ENCODE assay signal across 9 cellular contexts in the genomic region with DNA sequence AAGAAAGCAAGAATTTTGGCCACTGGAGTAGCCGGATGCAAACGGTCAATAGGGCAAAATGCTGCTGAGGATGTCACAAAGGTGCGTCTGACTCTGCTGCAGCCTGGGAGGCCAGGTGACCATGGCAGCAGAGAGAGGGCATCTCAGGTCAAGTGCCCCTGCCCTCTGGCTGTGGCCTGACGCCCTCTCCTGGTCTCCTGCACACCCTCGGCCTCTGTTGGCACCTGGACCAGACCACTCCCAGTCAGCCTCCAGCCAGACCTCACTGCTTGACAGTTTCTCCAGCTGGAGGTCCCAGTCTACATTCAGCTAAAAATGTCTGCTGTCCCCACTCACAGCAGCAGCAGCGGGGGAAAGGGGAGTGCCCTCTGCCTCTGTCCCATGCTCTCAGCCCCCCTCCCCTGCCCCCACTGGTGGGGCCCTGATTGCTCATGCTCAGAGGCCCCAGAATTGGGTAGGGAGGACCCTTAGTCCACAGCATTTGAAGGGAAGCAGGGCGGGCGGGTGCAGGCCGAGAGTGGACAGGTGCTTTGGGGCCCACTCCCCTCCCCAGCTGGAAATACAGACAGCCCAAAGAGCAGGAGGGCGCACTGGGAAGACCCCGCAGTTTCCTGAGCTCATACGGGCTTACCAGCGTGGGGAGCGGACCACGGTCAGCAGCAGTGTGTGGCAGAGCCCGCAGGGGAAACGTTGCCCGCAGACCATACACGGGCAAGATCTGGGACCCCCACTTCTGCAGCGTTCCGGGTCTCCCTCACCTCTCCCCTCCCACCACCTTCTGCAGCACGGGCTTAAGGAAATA. TPM values are rescaled to one million over a fixed set of nuclear protein-coding genes. Genes with fewer than 3 reads are reported as not detected.
DNase-seq lines count a peak whose midpoint lies in the region; ATAC-seq and TF ChIP-seq lines count a peak whose summit lies in the region.
"Had no signal": no experiment of that assay in that cellular context is flagged by ENCODE, and none has a peak within 500 bp of the region (broad histone marks: within the 10 kb centered on the region; RNA-seq: fewer than 3 reads in every experiment).

No MANE protein-coding gene starts in this region.

- 50 to 64% (median 55%) methylated on average over 20 to 22 of the region's 22 CpGs for WGBS in stomach, 5 donors

- intact Hi-C loops in ascending aorta (cut with DNase I): loop anchor here (2.0 to 5.0 kb wide), 4 partner anchors 74 to 127 kb away; a partner anchor contains a TSS
- intact Hi-C loops in stomach (cut with DNase I; ENCODE audit: low total_unique reads): no loop called here

- TF ChIP-seq POLR2A in stomach (IDR thresholded peaks at IDR 0.05): no peak

- 0 out of 2 replicates have a peak, but pooled peaks cover 3% of the 10 kb centered on the region for H3K4me1 ChIP-seq in DOHH2 (ENCODE audit: control insufficient read depth, low read length)
- peaks cover 4 to 13% of the 10 kb centered on the region in 2 donors for H3K4me1 ChIP-seq in ascending aorta
- peaks cover 14 to 30% (median 23%) of the 10 kb centered on the region in 4 donors for H3K4me1 ChIP-seq in stomach

- H3K9me3 ChIP-seq in DOHH2 (ENCODE audit: control insufficient read depth, insufficient read depth, low read length): no peaks in the 10 kb centered on the region
- H3K9me3 ChIP-seq in ascending aorta: no peaks in the 10 kb centered on the region
- H3K9me3 ChIP-seq in stomach: no peaks in the 10 kb centered on the region

- no peak for ATAC-seq in T-cell (replicated peaks in 1 of 4)

- CTCF ChIA-PET in T-cell (lab: Charles Lee): no interaction called here

- no peaks in the 10 kb centered on the region for H3K9me2 ChIP-seq in DOHH2 (replicated peaks; ENCODE audit: control insufficient read depth, low read length)

- H3K27me3 ChIP-seq in DOHH2 (ENCODE audit: control insufficient read depth, low read length) (no peaks in the 10 kb centered on the region), ascending aorta (peaks cover 24% of the 10 kb centered on the region), stomach (peaks cover 13 to 51% (median 38%) of the 10 kb centered on the region in 3 donors)

- no peak overlapping the region for H3K27ac ChIP-seq in DOHH2 (ENCODE audit: low read depth, low read length)
- H3K27ac ChIP-seq in ascending aorta: no peak overlapping the region
- no peak overlapping the region for H3K27ac ChIP-seq in stomach

- H3K79me2 ChIP-seq in DOHH2 (ENCODE audit: control insufficient read depth, low read length): no peaks in the 10 kb centered on the region

- H3K9me3 Mint-ChIP-seq in T-cell: no peaks in the 10 kb centered on the region
- peaks cover 0 to 3% (median 0%) of the 10 kb centered on the region in 6 donors for H3K9me3 Mint-ChIP-seq in immature natural killer cell

- no peaks in the 10 kb centered on the region for H3K36me3 ChIP-seq in DOHH2 (ENCODE audit: control insufficient read depth, low read length)
- H3K36me3 ChIP-seq in ascending aorta: no peaks in the 10 kb centered on the region
- no peaks in the 10 kb centered on the region for H3K36me3 ChIP-seq in stomach

- peak; percentile 18 for TF ChIP-seq CTCF in DOHH2 (IDR thresholded peaks at IDR 0.05; ENCODE audit: low read depth, low read length, poor library complexity, severe bottlenecking)
- TF ChIP-seq CTCF in ascending aorta (IDR thresholded peaks at IDR 0.05): no peak
- TF ChIP-seq CTCF in stomach (IDR thresholded peaks at IDR 0.05): no peak

- peaks cover 9 to 22% (median 9%) of the 10 kb centered on the region in 3 donors for H3K4me1 Mint-ChIP-seq in T-cell
- peaks cover 0 to 13% of the 10 kb centered on the region in 2 donors for H3K4me1 Mint-ChIP-seq in immature natural killer cell

- H4K20me1 ChIP-seq in DOHH2 (ENCODE audit: control insufficient read depth, insufficient read depth, low read depth, low read length): no peaks in the 10 kb centered on the region

- TF ChIP-seq EP300 in stomach (IDR thresholded peaks at IDR 0.05): no peak

- H3K36me3 Mint-ChIP-seq in T-cell (peaks cover 2% of the 10 kb centered on the region), immature natural killer cell (no peaks in the 10 kb centered on the region)

- H3F3A ChIP-seq in DOHH2 (ENCODE audit: control insufficient read depth, insufficient read depth): no peaks in the 10 kb centered on the region

- H3K4me3 Mint-ChIP-seq in T-cell: peak overlapping the region in 2 of 3 donors; percentile 59 to 67
- H3K4me3 Mint-ChIP-seq in immature natural killer cell: peak overlapping the region; percentile 15 to 57 (median 36)

- no peak overlapping the region for H3K4me3 ChIP-seq in DOHH2 (ENCODE audit: low read length)
- no peak overlapping the region for H3K4me3 ChIP-seq in ascending aorta
- peak overlapping the region in 1 of 4 donors; percentile 59 for H3K4me3 ChIP-seq in stomach

- peaks cover 21% of the 10 kb centered on the region in 2 donors for H3K27me3 Mint-ChIP-seq in T-cell
- H3K27me3 Mint-ChIP-seq in immature natural killer cell (ENCODE audit: low read depth in 3 of 3): peaks cover 9 to 17% (median 11%) of the 10 kb centered on the region in 3 donors

- no peak overlapping the region for H3K4me2 ChIP-seq in DOHH2 (ENCODE audit: low read length)

- POLR2A ChIA-PET in T-cell (lab: Charles Lee): no interaction called here

- peak; percentile 63 for DNase-seq in 8988T
- no peak for DNase-seq in T-cell
- DNase-seq in immature natural killer cell: no peak
- DNase-seq in ascending aorta (ENCODE audit: low spot score in 2 of 2): no peak
- DNase-seq in EL: no peak
- DNase-seq in SK-N-DZ (ENCODE audit: low spot score): no peak
- DNase-seq in stomach: no peak
- DNase-seq: NCI-H2107 had no signal

- H3K27ac Mint-ChIP-seq in T-cell (no peak overlapping the region), immature natural killer cell (no peak overlapping the region)

RNA-seq across cellular contexts. Expression of a gene that starts 1.6 kb away (rescaled TPM):
- total RNA-seq in T-cell (1 to 10 TPM in 2 of 5 donors, under 1 TPM in 3; 0.54 to 1.5 (median 0.95) TPM), ascending aorta (9.3 TPM), stomach (1 to 10 TPM in 2 of 5 donors, not detected in 3; 1.8 TPM)
- polyA plus RNA-seq in immature natural killer cell (under 1 TPM in 1 of 3 donors, not detected in 2; 0.12 TPM), stomach (1 to 10 TPM; 1.8 to 6.9 (median 3.2) TPM)
- polyA plus RNA-seq in SK-N-DZ (2014; cell fraction: cytosol; rRNA removed): 37.3 and 46.3 TPM in 2 replicates
- 66.2 and 73.1 TPM in 2 replicates for polyA plus RNA-seq in SK-N-DZ (2014; cell fraction: nucleus; rRNA removed)
